1 cellular context compared by ENCODE assay signal in genomic region chr3:114056130-114057010, GRCh38.
TF ChIP-seq lines count a peak whose summit lies in the region.

Gene CCDC191 (minus strand): TSS chr3:114056526. CDS start chr3:114056466, 60 bp downstream.
Gene QTRT2 (plus strand): TSS chr3:114056737. CDS start chr3:114065258, 8,521 bp downstream.

TF ChIP-seq in K562, 482 proteins besides CTCF, POLR2A, EP300 and RAD21 (continued from another document and continues in another):
- TF ChIP-seq FOXK2 (conservative IDR thresholded peaks at IDR 0.05 in 1 of 2, IDR thresholded peaks at IDR 0.05 in 1 of 2; ENCODE audit: low read depth in 2 of 2) (peak; percentile 56 to 77; a peak in 2 of 4 replicates), HEY1 (CRISPR knock-in tag; IDR thresholded peaks at IDR 0.05; ENCODE audit: borderline replicate concordance) (no peak), RAD51 (IDR thresholded peaks at IDR 0.05; ENCODE audit: borderline replicate concordance, low read depth) (peak; percentile 19; the same call in 1 of the 2 replicates), SAFB2 (IDR thresholded peaks at IDR 0.05; ENCODE audit: borderline replicate concordance, low read depth, low read length, severe bottlenecking) (no peak), ZNF280A (IDR thresholded peaks at IDR 0.05; ENCODE audit: low read depth, partially characterized antibody) (no peak), MECOM (CRISPR knock-in tag; IDR thresholded peaks at IDR 0.05) (no peak), KDM2B (CRISPR knock-in tag; IDR thresholded peaks at IDR 0.05) (no peak), CREB1 (IDR thresholded peaks at IDR 0.05) (peak; percentile 99), CREB1 (CRISPR knock-in tag; IDR thresholded peaks at IDR 0.05) (peak; percentile 99), CHD7 (IDR thresholded peaks at IDR 0.05; ENCODE audit: low read depth, low read length) (no peak), SRSF7 (optimal IDR thresholded peaks at IDR 0.05; ENCODE audit: low read depth, low read length) (no peak), ETS1 (conservative IDR thresholded peaks at IDR 0.05; ENCODE audit: control insufficient read depth, low read depth, low read length) (peak; percentile 94), CLOCK (CRISPR knock-in tag; IDR thresholded peaks at IDR 0.05; ENCODE audit: borderline replicate concordance) (no peak), ZNF644 (tag; IDR thresholded peaks at IDR 0.05; ENCODE audit: low read depth) (peak; percentile 64; the same call in 1 of the 2 replicates), GTF2E2 (tag; IDR thresholded peaks at IDR 0.05) (no peak), FOSL1 (tag; conservative IDR thresholded peaks at IDR 0.05) (peak; percentile 24; the same call in 1 of the 2 replicates), THAP12 (CRISPR knock-in tag; IDR thresholded peaks at IDR 0.05) (no peak), HNRNPUL1 (IDR thresholded peaks at IDR 0.05; ENCODE audit: low read length) (no peak), CHD2 (IDR thresholded peaks at IDR 0.05; ENCODE audit: low read depth, low read length) (no peak), ZNF655 (CRISPR knock-in tag; IDR thresholded peaks at IDR 0.05) (no peak), DMBX1 (CRISPR knock-in tag; IDR thresholded peaks at IDR 0.05; ENCODE audit: borderline replicate concordance) (no peak), ZNF184 (CRISPR knock-in tag; IDR thresholded peaks at IDR 0.05) (no peak), ZNF766 (CRISPR knock-in tag; conservative IDR thresholded peaks at IDR 0.05) (peak; percentile 56; the same call in 1 of the 2 replicates), HDAC1 (IDR thresholded peaks at IDR 0.05) (peak; percentile 44 to 98; a peak in 3 of 4 replicates), ZNF146 (CRISPR knock-in tag; IDR thresholded peaks at IDR 0.05; ENCODE audit: unreplicated experiment) (no peak), CHD4 (IDR thresholded peaks at IDR 0.05; ENCODE audit: insufficient read depth, insufficient replicate concordance, low read depth, low read length, poor library complexity, severe bottlenecking) (no peak), HMG20A (CRISPR knock-in tag; conservative IDR thresholded peaks at IDR 0.05) (no peak), ZNF507 (tag; conservative IDR thresholded peaks at IDR 0.05) (no peak), HDAC3 (IDR thresholded peaks at IDR 0.05; ENCODE audit: borderline replicate concordance, partially characterized antibody) (no peak), HMGXB4 (CRISPR knock-in tag; IDR thresholded peaks at IDR 0.05) (no peak), ETV5 (CRISPR knock-in tag; IDR thresholded peaks at IDR 0.05; ENCODE audit: low read depth) (no peak), ZNF165 (CRISPR knock-in tag; IDR thresholded peaks at IDR 0.05; ENCODE audit: borderline replicate concordance) (no peak), PCBP1 (IDR thresholded peaks at IDR 0.05; ENCODE audit: low read depth, low read length, poor library complexity, severe bottlenecking) (no peak), EHMT2 (IDR thresholded peaks at IDR 0.05) (peak; percentile 28; the same call in 1 of the 2 replicates), BCL6 (CRISPR knock-in tag; IDR thresholded peaks at IDR 0.05) (no peak), CEBPB (tag; IDR thresholded peaks at IDR 0.05) (peak; percentile 86), SIX5 (IDR thresholded peaks at IDR 0.05; ENCODE audit: borderline replicate concordance in 1 of 2, insufficient read depth in 1 of 2, low read depth in 1 of 2, low read length in 2 of 2) (peak; percentile 83 to 87)
